ENCODE assay signal across 9 cellular contexts in the genomic region with DNA sequence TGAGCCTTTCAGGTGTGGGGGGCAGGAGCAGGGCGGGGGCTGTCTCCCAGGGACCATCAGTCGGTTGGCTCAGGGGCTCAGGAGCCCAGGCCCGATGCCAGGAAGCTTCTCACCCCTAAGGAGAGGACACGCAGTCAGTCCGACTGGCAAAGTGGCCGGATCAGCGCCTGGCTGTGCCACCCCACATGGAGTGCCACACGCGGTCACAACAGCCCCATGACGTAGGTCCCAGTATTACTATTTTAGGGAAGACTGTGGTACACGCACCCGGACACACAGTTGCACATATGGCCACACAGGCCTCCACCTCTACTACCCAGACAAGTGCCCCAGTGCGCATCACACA. TPM values are rescaled to one million over a fixed set of nuclear protein-coding genes. Genes with fewer than 3 reads are reported as not detected.
A peak's percentile ranks its signal among the peaks of the same experiment; 100 is the strongest.
DNase-seq lines count a peak whose midpoint lies in the region; ATAC-seq and TF ChIP-seq lines count a peak whose summit lies in the region.
"Had no signal": no experiment of that assay in that cellular context is flagged by ENCODE, and none has a peak within 500 bp of the region (broad histone marks: within the 10 kb centered on the region; RNA-seq: fewer than 3 reads in every experiment).

No MANE protein-coding gene starts in this region.

- peak overlapping the region; percentile 69 to 90 for H3K4me3 Mint-ChIP-seq in CD14-positive monocyte

- intact Hi-C loops in CD14-positive monocyte (cut with micrococcal nuclease): no loop called here

- ATAC-seq in HG02571 (IDR thresholded peaks at IDR 0.05; ENCODE audit: unreplicated experiment) (no peak), HG03196 (IDR thresholded peaks at IDR 0.05; ENCODE audit: unreplicated experiment) (no peak), GM18520 (IDR thresholded peaks at IDR 0.05; ENCODE audit: unreplicated experiment) (no peak)

- H3K27ac ChIP-seq in KMS-11 (no peak overlapping the region), coronary artery (peak overlapping the region in 1 of 2 donors; percentile 37), muscle layer of duodenum (ENCODE audit: low read length) (no peak overlapping the region)
- H3K27ac ChIP-seq: epithelial cell of prostate had no signal

- H3K27me3 Mint-ChIP-seq in CD14-positive monocyte (ENCODE audit: low read depth in 3 of 3): peaks cover 4 to 12% (median 5%) of the 10 kb centered on the region in 3 donors

- H3K79me2 ChIP-seq in KMS-11 (ENCODE audit: insufficient read depth, low read depth): no peaks in the 10 kb centered on the region

- H3K27me3 ChIP-seq in KMS-11 (ENCODE audit: insufficient read depth, low read depth): no peaks in the 10 kb centered on the region
- H3K27me3 ChIP-seq in muscle layer of duodenum (ENCODE audit: low read depth, low read length): no peaks in the 10 kb centered on the region

- peak overlapping the region; percentile 48 for H3K4me2 ChIP-seq in KMS-11

- peaks cover 0 to 12% (median 11%) of the 10 kb centered on the region in 7 donors for H3K9me3 Mint-ChIP-seq in CD14-positive monocyte

- TF ChIP-seq CTCF in CD14-positive monocyte (IDR thresholded peaks at IDR 0.05) (no peak), KMS-11 (conservative IDR thresholded peaks at IDR 0.05; ENCODE audit: low read depth, low read length) (no peak), coronary artery (IDR thresholded peaks at IDR 0.05) (no peak)

- no peaks in the 10 kb centered on the region for H3K9me3 ChIP-seq in muscle layer of duodenum (ENCODE audit: control insufficient read depth in 1 of 2, low read length in 2 of 2)

- no peak overlapping the region for H3K9ac ChIP-seq in KMS-11

- H3K4me1 ChIP-seq in KMS-11 (ENCODE audit: low read depth, poor library complexity, severe bottlenecking): peaks cover 13% of the 10 kb centered on the region
- peaks cover 0 to 11% of the 10 kb centered on the region in 2 donors for H3K4me1 ChIP-seq in muscle layer of duodenum (ENCODE audit: control insufficient read depth in 1 of 2, insufficient read depth in 2 of 2, low read length in 2 of 2)

- H2AFZ ChIP-seq in KMS-11 (ENCODE audit: low read depth): peak overlapping the region; percentile 75

- peaks cover 5% of the 10 kb centered on the region for H3K4me1 Mint-ChIP-seq in CD14-positive monocyte

- H3K27ac Mint-ChIP-seq in CD14-positive monocyte: peak overlapping the region in 1 of 7 donors; percentile 66

- H3K36me3 ChIP-seq in KMS-11 (ENCODE audit: insufficient read depth) (no peaks in the 10 kb centered on the region), muscle layer of duodenum (ENCODE audit: control insufficient read depth in 1 of 2, insufficient read depth in 2 of 2, low read length in 2 of 2) (no peaks in the 10 kb centered on the region)

- no peaks in the 10 kb centered on the region for H3K36me3 Mint-ChIP-seq in CD14-positive monocyte

- H3K4me3 ChIP-seq in KMS-11 (IDR thresholded peaks at IDR 0.05; ENCODE audit: insufficient read depth, low read depth, low read length): no peak overlapping the region
- peak overlapping the region; percentile 86 for H3K4me3 ChIP-seq in coronary artery
- H3K4me3 ChIP-seq in muscle layer of duodenum (ENCODE audit: low read depth in 1 of 2, low read length in 2 of 2): peak overlapping the region; percentile 74 to 81

- no peaks in the 10 kb centered on the region for H4K20me1 ChIP-seq in KMS-11 (ENCODE audit: insufficient read depth)

- DNase-seq in CD14-positive monocyte (ENCODE audit: low spot score) (no peak), coronary artery (ENCODE audit: low spot score) (peak; percentile 64), DMS114 treated with DMSO at 0.1 percent for 48 hours (lab: John Stamatoyannopoulos, UW; ENCODE audit: unreplicated experiment) (no peak)

RNA-seq across cellular contexts. Expression of a gene that starts 29.3 kb away (rescaled TPM):
- not detected for polyA plus RNA-seq in CD14-positive monocyte
